9 cellular contexts compared by ENCODE assay signal in genomic region chr15:101167366-101167790, GRCh38.
DNase-seq lines count a peak whose midpoint lies in the region; ATAC-seq and TF ChIP-seq lines count a peak whose summit lies in the region.
"Had no signal": no experiment of that assay in that cellular context is flagged by ENCODE, and none has a peak within 500 bp of the region (broad histone marks: within the 10 kb centered on the region; RNA-seq: fewer than 3 reads in every experiment).

No MANE protein-coding gene starts in this region.

- no peak for TF ChIP-seq POLR2A in NB4 (IDR thresholded peaks at IDR 0.05; ENCODE audit: extremely low read depth, insufficient read length)

- no peaks in the 10 kb centered on the region for H3K27me3 ChIP-seq in AG04450 (ENCODE audit: control insufficient read depth, insufficient read depth, low read length)

- H3K36me3 Mint-ChIP-seq in endothelial cell (ENCODE audit: low read depth, unreplicated experiment), result peaks cover 23% of the 10 kb centered on the region
- peaks cover 28% of the 10 kb centered on the region for H3K36me3 Mint-ChIP-seq in natural killer cell treated with Interleukin-12 subunit alpha and Interleukin-12 subunit beta and Interleukin-15 and Interleukin-18, amount 100 ng/mL, for 72 hours

- in situ Hi-C loops in G401 (cut with HindIII; ENCODE audit: low sequenced_read_pairs), result no loop called here

- H3K27ac Mint-ChIP-seq in endothelial cell (ENCODE audit: unreplicated experiment), result peak overlapping the region; percentile 48
- peak overlapping the region; percentile 89 to 97 for H3K27ac Mint-ChIP-seq in natural killer cell treated with Interleukin-12 subunit alpha and Interleukin-12 subunit beta and Interleukin-15 and Interleukin-18, amount 100 ng/mL, for 72 hours

- H3K4me1 Mint-ChIP-seq in endothelial cell (ENCODE audit: unreplicated experiment), result peaks cover 20% of the 10 kb centered on the region
- peaks cover 34 to 36% of the 10 kb centered on the region in 2 donors for H3K4me1 Mint-ChIP-seq in natural killer cell treated with Interleukin-12 subunit alpha and Interleukin-12 subunit beta and Interleukin-15 and Interleukin-18, amount 100 ng/mL, for 72 hours (ENCODE audit: low read depth in 2 of 2)

- CTCF ChIA-PET in AG04450 (lab: Charles Lee), result no interaction called here

- H3K27ac ChIP-seq in AG04450 (ENCODE audit: low read depth, low read length), result peak overlapping the region; percentile 86

- POLR2A ChIA-PET in AG04450 (lab: Yijun Ruan, JAX), result no interaction called here

- ATAC-seq in natural killer cell treated with Interleukin-12 subunit alpha and Interleukin-12 subunit beta and Interleukin-15 and Interleukin-18, amount 100 ng/mL, for 72 hours, result no peak
- no peak for ATAC-seq in GM19395 (IDR thresholded peaks at IDR 0.05; ENCODE audit: unreplicated experiment)

- peaks cover 5% of the 10 kb centered on the region for H3K27me3 Mint-ChIP-seq in endothelial cell (ENCODE audit: unreplicated experiment)
- no peaks in the 10 kb centered on the region for H3K27me3 Mint-ChIP-seq in natural killer cell treated with Interleukin-12 subunit alpha and Interleukin-12 subunit beta and Interleukin-15 and Interleukin-18, amount 100 ng/mL, for 72 hours

- no peak for TF ChIP-seq CTCF in AG04450 (IDR thresholded peaks at IDR 0.05; ENCODE audit: low read depth, low read length)
- no peak for TF ChIP-seq CTCF in NB4 (IDR thresholded peaks at IDR 0.05; ENCODE audit: low read depth, low read length)
- no peak for TF ChIP-seq CTCF in endothelial cell (IDR thresholded peaks at IDR 0.05; ENCODE audit: unreplicated experiment)

- peaks cover 29% of the 10 kb centered on the region for H3K9me3 Mint-ChIP-seq in endothelial cell (ENCODE audit: unreplicated experiment)
- peaks cover 9% of the 10 kb centered on the region for H3K9me3 Mint-ChIP-seq in natural killer cell treated with Interleukin-12 subunit alpha and Interleukin-12 subunit beta and Interleukin-15 and Interleukin-18, amount 100 ng/mL, for 72 hours

- DNase-seq in AG04450 (ENCODE audit: low read depth, low spot score), result no peak
- DNase-seq in NB4 (ENCODE audit: low read depth), result no peak
- no peak for DNase-seq in endothelial cell (ENCODE audit: low spot score)
- DNase-seq in natural killer cell treated with Interleukin-12 subunit alpha and Interleukin-12 subunit beta and Interleukin-15 and Interleukin-18, amount 100 ng/mL, for 72 hours (ENCODE audit: low spot score), result no peak
- DNase-seq in NCI-H345 treated with DMSO at 0.1 percent for 48 hours (lab: John Stamatoyannopoulos, UW; ENCODE audit: unreplicated experiment), result no peak
- no peak for DNase-seq in NCI-H2171 treated with DMSO at 0.1 percent for 48 hours (lab: John Stamatoyannopoulos, UW)
- DNase-seq in G401 (ENCODE audit: low spot score), result no peak
- DNase-seq: DMS 273 treated with DMSO at 0.1 percent for 48 hours had no signal

- no peak overlapping the region for H3K4me3 ChIP-seq in AG04450 (ENCODE audit: low read depth, low read length)
- H3K4me3 ChIP-seq in NB4 (ENCODE audit: low read depth, low read length), result peak overlapping the region; percentile 37

- peaks cover 26% of the 10 kb centered on the region for H3K9me3 ChIP-seq in AG04450 (ENCODE audit: control insufficient read depth, insufficient read depth, low read length)

- peak overlapping the region; percentile 37 for H3K4me3 Mint-ChIP-seq in endothelial cell (ENCODE audit: unreplicated experiment)
- peak overlapping the region; percentile 75 for H3K4me3 Mint-ChIP-seq in natural killer cell treated with Interleukin-12 subunit alpha and Interleukin-12 subunit beta and Interleukin-15 and Interleukin-18, amount 100 ng/mL, for 72 hours
